23 cellular contexts compared by ENCODE assay signal in the genomic region with DNA sequence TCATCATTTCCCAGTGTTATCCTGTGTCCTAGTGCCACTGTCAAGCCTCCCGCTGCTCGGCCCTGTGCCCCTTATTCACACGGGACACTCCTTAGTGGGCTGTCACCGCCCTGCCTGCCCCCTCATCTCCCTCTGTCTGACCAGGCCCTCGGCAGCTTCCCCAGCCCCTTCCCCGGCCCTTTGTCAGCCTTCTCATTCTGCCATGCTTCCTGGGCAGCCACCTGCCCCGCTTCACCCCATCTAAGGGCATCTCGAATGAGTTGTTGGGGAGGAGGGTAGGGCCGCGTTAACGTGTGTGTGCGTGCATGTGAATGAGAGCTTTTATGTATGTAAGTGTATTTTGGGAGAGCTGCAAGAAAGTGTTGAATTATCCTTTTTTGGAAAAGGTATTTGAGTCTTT.
"Had no signal": no experiment of that assay in that cellular context is flagged by ENCODE, and none has a peak within 500 bp of the region (broad histone marks: within the 10 kb centered on the region; RNA-seq: fewer than 3 reads in every experiment).

No MANE protein-coding gene starts in this region.

- H3K27me3 ChIP-seq: body of pancreas, colonic mucosa, esophagus muscularis mucosa, thyroid gland had no signal

- H3K27ac ChIP-seq: body of pancreas, colonic mucosa, esophagus muscularis mucosa, parathyroid adenoma, thyroid gland had no signal

- DNase-seq: activated CD4-positive, alpha-beta T cell treated with anti-CD3 and anti-CD28 coated beads for 48 hours; activated CD4-positive, CD25-positive, alpha-beta regulatory T cell; activated CD8-positive, alpha-beta memory T cell treated with anti-CD3 and anti-CD28 coated beads, Interleukin-2, amount 10 ng/mL, durations not matched to agents 7 days and 5 days; activated CD8-positive, alpha-beta T cell treated with anti-CD3 and anti-CD28 coated beads for 36 hours; activated effector memory CD4-positive, alpha-beta T cell treated with anti-CD3 and anti-CD28 coated beads, Interleukin-2, amount 50 U/mL, for 16 hours; activated naive CD4-positive, alpha-beta T cell treated with anti-CD3 and anti-CD28 coated beads, Interleukin-2, amount 10 ng/mL, durations not matched to agents 7 days and 5 days; activated T-cell treated with anti-CD3 and anti-CD28 coated beads for 4 hours; anterior cingulate cortex; body of pancreas; caudate nucleus; colonic mucosa; head of caudate nucleus; hypothalamus; left cardiac atrium; midbrain; natural killer cell; small intestine; stimulated activated naive CD4-positive, alpha-beta T cell treated with Interleukin-2 at 50 U/mL for 16 hours; T1000; thyroid gland had no signal

- H3K9me3 ChIP-seq: body of pancreas, colonic mucosa, esophagus muscularis mucosa, thyroid gland had no signal

- H3K9me3 Mint-ChIP-seq: natural killer cell had no signal

- H3K4me1 Mint-ChIP-seq: activated CD8-positive, alpha-beta memory T cell treated with anti-CD3 and anti-CD28 coated beads, Interleukin-2, amount 10 ng/mL, durations not matched to agents 7 days and 5 days; activated naive CD4-positive, alpha-beta T cell treated with anti-CD3 and anti-CD28 coated beads, Interleukin-2, amount 10 ng/mL, durations not matched to agents 7 days and 5 days; natural killer cell had no signal

- H3K27ac Mint-ChIP-seq: activated CD8-positive, alpha-beta memory T cell treated with anti-CD3 and anti-CD28 coated beads, Interleukin-2, amount 10 ng/mL, durations not matched to agents 7 days and 5 days; activated naive CD4-positive, alpha-beta T cell treated with anti-CD3 and anti-CD28 coated beads, Interleukin-2, amount 10 ng/mL, durations not matched to agents 7 days and 5 days; natural killer cell had no signal

- ATAC-seq: activated CD8-positive, alpha-beta memory T cell treated with anti-CD3 and anti-CD28 coated beads, Interleukin-2, amount 10 ng/mL, durations not matched to agents 7 days and 5 days; activated CD8-positive, alpha-beta T cell treated with anti-CD3 and anti-CD28 coated beads for 36 hours; body of pancreas; left cardiac atrium; natural killer cell; sciatic nerve had no signal

- H3K4me1 ChIP-seq: body of pancreas, colonic mucosa, parathyroid adenoma, thyroid gland had no signal

- H3K9ac ChIP-seq: parathyroid adenoma had no signal

- H3K27me3 Mint-ChIP-seq: activated CD8-positive, alpha-beta memory T cell treated with anti-CD3 and anti-CD28 coated beads, Interleukin-2, amount 10 ng/mL, durations not matched to agents 7 days and 5 days; activated CD8-positive, alpha-beta T cell treated with anti-CD3 and anti-CD28 coated beads for 36 hours; activated naive CD4-positive, alpha-beta T cell treated with anti-CD3 and anti-CD28 coated beads, Interleukin-2, amount 10 ng/mL, durations not matched to agents 7 days and 5 days had no signal

- H2AFZ ChIP-seq: parathyroid adenoma had no signal

- H3K4me3 ChIP-seq: body of pancreas, colonic mucosa, esophagus muscularis mucosa, thyroid gland had no signal

- H3K4me3 Mint-ChIP-seq: activated CD8-positive, alpha-beta memory T cell treated with anti-CD3 and anti-CD28 coated beads, Interleukin-2, amount 10 ng/mL, durations not matched to agents 7 days and 5 days; activated CD8-positive, alpha-beta T cell treated with anti-CD3 and anti-CD28 coated beads for 36 hours; activated naive CD4-positive, alpha-beta T cell treated with anti-CD3 and anti-CD28 coated beads, Interleukin-2, amount 10 ng/mL, durations not matched to agents 7 days and 5 days; natural killer cell had no signal
